Comparison of ENCODE assay signal across 9 cellular contexts in the genomic region with DNA sequence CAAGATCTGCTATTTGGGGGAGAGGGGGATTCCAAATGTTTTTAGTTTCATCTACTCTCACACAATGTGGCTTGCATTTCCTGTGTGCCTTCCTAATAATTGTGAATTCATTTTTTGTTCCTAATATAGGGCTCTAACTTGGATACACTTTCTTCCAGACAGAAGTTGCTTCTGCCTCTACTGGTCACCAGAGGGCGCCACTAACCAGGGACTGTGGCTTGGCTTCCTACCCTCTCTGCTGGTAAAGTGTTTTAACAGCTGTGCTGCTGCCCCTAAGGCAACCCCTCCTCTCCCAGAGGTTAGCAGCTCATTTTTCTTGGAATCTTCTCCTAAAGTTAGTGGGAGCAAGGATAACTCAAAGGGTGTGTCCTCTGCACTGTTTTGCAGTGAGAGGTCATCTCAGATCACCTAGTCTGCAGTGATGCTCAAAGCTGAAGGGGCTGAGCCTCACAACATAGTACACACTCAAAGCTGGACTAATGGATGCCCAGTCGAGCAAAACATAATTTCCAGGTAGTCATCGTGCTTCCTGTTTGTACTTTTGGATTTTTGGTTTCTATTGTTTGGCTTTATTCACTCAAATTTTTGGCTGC. TPM values are rescaled to one million over a fixed set of nuclear protein-coding genes. Genes with fewer than 3 reads are reported as not detected.
DNase-seq lines count a peak whose midpoint lies in the region; ATAC-seq, FAIRE-seq and TF ChIP-seq lines count a peak whose summit lies in the region.
"Had no signal": no experiment of that assay in that cellular context is flagged by ENCODE, and none has a peak within 500 bp of the region (broad histone marks: within the 10 kb centered on the region; RNA-seq: fewer than 3 reads in every experiment).

No MANE protein-coding gene starts in this region.

- BruUV-seq in HepG2 (replicated peaks; lab: Mats Ljungman, UMichigan), result no TSS peak

- H4K20me1 ChIP-seq in HepG2 (ENCODE audit: insufficient read depth, low read length), result no peaks in the 10 kb centered on the region

- no peak overlapping the region for H2AFZ ChIP-seq in HepG2 (ENCODE audit: low read length)

- WGBS in HepG2 (ENCODE audit: low lambda C conversion rate), result 0% methylated on average over 3 of the region's 3 CpGs

- peak; percentile 73 for TF ChIP-seq CTCF in HepG2 (CRISPR knock-in tag; IDR thresholded peaks at IDR 0.05)

- no peaks in the 10 kb centered on the region for H3K4me1 Mint-ChIP-seq in activated CD4-positive, alpha-beta memory T cell treated with anti-CD3 and anti-CD28 coated beads for 36 hours (ENCODE audit: low read depth)

- CTCF ChIA-PET in activated CD4-positive, alpha-beta memory T cell treated with anti-CD3 and anti-CD28 coated beads for 36 hours (lab: Charles Lee), result interaction anchor here (0.6 to 2.7 kb wide), 11 partner anchors 9 to 457 kb away, joined by 3 to 19 read pairs (median 4); no protein-coding TSS in a partner anchor
- CTCF ChIA-PET in HepG2 (lab: Yijun Ruan, JAX; ENCODE audit: low intra/inter-chr PET ratio, low total read pairs), result interaction anchor here (1.2 to 2.5 kb wide), 2 partner anchors 188 to 457 kb away, joined by 4 to 18 read pairs; no protein-coding TSS in a partner anchor

- peaks cover 8% of the 10 kb centered on the region for H3K27me3 Mint-ChIP-seq in activated CD4-positive, alpha-beta memory T cell treated with anti-CD3 and anti-CD28 coated beads for 36 hours

- H3K36me3 Mint-ChIP-seq in activated CD4-positive, alpha-beta memory T cell treated with anti-CD3 and anti-CD28 coated beads for 36 hours, result peaks cover 5% of the 10 kb centered on the region

- H3K27ac Mint-ChIP-seq in activated CD4-positive, alpha-beta memory T cell treated with anti-CD3 and anti-CD28 coated beads for 36 hours, result no peak overlapping the region

- no peaks in the 10 kb centered on the region for H3K79me2 ChIP-seq in HepG2 (ENCODE audit: insufficient read depth, low read length)

- no peak overlapping the region for H3K4me3 ChIP-seq in HepG2 (replicated peaks in 1 of 3; ENCODE audit: insufficient read depth in 1 of 3, low read depth in 2 of 3, low read length in 3 of 3)

- H3K4me2 ChIP-seq in HepG2 (ENCODE audit: low read depth, low read length), result no peak overlapping the region

- TF ChIP-seq POLR2A in HepG2 (IDR thresholded peaks at IDR 0.05; ENCODE audit: insufficient read depth in 1 of 2, low read depth in 2 of 2, low read length in 2 of 2) (no peak), GM12892 (IDR thresholded peaks at IDR 0.05; ENCODE audit: low read depth, low read length) (no peak)

- in situ Hi-C loops in HepG2 (cut with HindIII; ENCODE audit: extremely low pct_ligation_motif_present, low pct_unique_long_range_greater_than_20kb), result no loop called here

- no peak overlapping the region for H3K27ac ChIP-seq in HepG2 (ENCODE audit: extremely low read length, insufficient read depth, low read length)

- peak; percentile 23 for DNase-seq in EL
- DNase-seq in HuH-7.5 (ENCODE audit: low spot score), result peak; percentile 25
- peak; percentile 42 for DNase-seq in activated CD4-positive, alpha-beta memory T cell treated with anti-CD3 and anti-CD28 coated beads for 36 hours
- peak; percentile 26 for DNase-seq in HepG2 (ENCODE audit: low spot score)
- no peak for DNase-seq in GM12892 (ENCODE audit: insufficient read length)
- DNase-seq in head of caudate nucleus, result no peak
- DNase-seq in mucosa of gallbladder (ENCODE audit: low spot score), result no peak

- ATAC-seq in HepG2 (peak; percentile 88), GM21515 (IDR thresholded peaks at IDR 0.05; ENCODE audit: unreplicated experiment) (no peak)
- ATAC-seq: Right ventricle myocardium inferior had no signal

- H3K9me3 ChIP-seq in HepG2 (ENCODE audit: low read length), result no peaks in the 10 kb centered on the region; the same call in 1 of the 2 replicates

- POLR2A ChIA-PET in activated CD4-positive, alpha-beta memory T cell treated with anti-CD3 and anti-CD28 coated beads for 36 hours (lab: Charles Lee), result no interaction called here
- POLR2A ChIA-PET in HepG2 (lab: Yijun Ruan, JAX), result no interaction called here

- no peak overlapping the region for H3K9ac ChIP-seq in HepG2 (ENCODE audit: insufficient read depth, low read depth, low read length)

- H3K36me3 ChIP-seq in HepG2 (replicated peaks in 1 of 2; ENCODE audit: control insufficient read depth in 1 of 2, insufficient read depth in 2 of 2, low read length in 2 of 2), result no peaks in the 10 kb centered on the region

- no peak overlapping the region for H3K4me3 Mint-ChIP-seq in activated CD4-positive, alpha-beta memory T cell treated with anti-CD3 and anti-CD28 coated beads for 36 hours

- intact Hi-C loops in activated CD4-positive, alpha-beta memory T cell treated with anti-CD3 and anti-CD28 coated beads for 36 hours (cut with micrococcal nuclease), result loop anchor here (10.0 kb wide), 1 partner anchor 405 kb away; no protein-coding TSS in a partner anchor
- intact Hi-C loops in HepG2 (cut with micrococcal nuclease; ENCODE audit: unreplicated experiment), result loop anchor here (1.0 to 10.0 kb wide), 2 partner anchors 187 to 275 kb away; partner anchors contain the start of gene MMP15
- intact Hi-C loops in head of caudate nucleus (cut with DNase I), result no loop called here

- peaks cover 0 to 6% of the 10 kb centered on the region in 2 experiments; a peak in 2 of 5 replicates for H3K27me3 ChIP-seq in HepG2 (ENCODE audit: control insufficient read depth in 1 of 2, insufficient read depth in 2 of 2, low read length in 2 of 2)

- no peaks in the 10 kb centered on the region for H3K4me1 ChIP-seq in HepG2 (ENCODE audit: insufficient read depth, low read length)

- FAIRE-seq in HepG2 (lab: Jason Lieb, UNC) (peak; percentile 88), GM12892 (lab: Jason Lieb, UNC) (no peak)

- peak; percentile 66 for TF ChIP-seq RAD21 in HepG2 (CRISPR knock-in tag; IDR thresholded peaks at IDR 0.05)

- H3K9me3 Mint-ChIP-seq in activated CD4-positive, alpha-beta memory T cell treated with anti-CD3 and anti-CD28 coated beads for 36 hours, result peaks cover 15% of the 10 kb centered on the region

- no peak for TF ChIP-seq EP300 in HepG2 (IDR thresholded peaks at IDR 0.05; ENCODE audit: low read depth in 2 of 2, low read length in 2 of 2)
- TF ChIP-seq EP300 in HepG2 (CRISPR knock-in tag; IDR thresholded peaks at IDR 0.05; ENCODE audit: borderline replicate concordance), result no peak

TF ChIP-seq in HepG2, 621 proteins besides CTCF, POLR2A, EP300 and RAD21:
- TF ChIP-seq SMC3 (IDR thresholded peaks at IDR 0.05; ENCODE audit: low read length), result peak; percentile 80
- peak; percentile 52 for TF ChIP-seq XRCC5 (optimal IDR thresholded peaks at IDR 0.05; ENCODE audit: low read length)
- TF ChIP-seq, protein P1, sequence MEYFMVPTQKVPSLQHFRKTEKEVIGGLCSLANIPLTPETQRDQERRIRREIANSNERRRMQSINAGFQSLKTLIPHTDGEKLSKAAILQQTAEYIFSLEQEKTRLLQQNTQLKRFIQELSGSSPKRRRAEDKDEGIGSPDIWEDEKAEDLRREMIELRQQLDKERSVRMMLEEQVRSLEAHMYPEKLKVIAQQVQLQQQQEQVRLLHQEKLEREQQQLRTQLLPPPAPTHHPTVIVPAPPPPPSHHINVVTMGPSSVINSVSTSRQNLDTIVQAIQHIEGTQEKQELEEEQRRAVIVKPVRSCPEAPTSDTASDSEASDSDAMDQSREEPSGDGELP (IDR thresholded peaks at IDR 0.05; ENCODE audit: borderline replicate concordance, low read depth), result 0 out of 2 replicates have a peak, but pooled peaks have one; percentile 13
- peak; percentile 69 for TF ChIP-seq STAG1 (CRISPR knock-in tag; IDR thresholded peaks at IDR 0.05)
- TF ChIP-seq RFX5 (IDR thresholded peaks at IDR 0.05; ENCODE audit: low read depth, low read length), result no peak

RNA-seq across cellular contexts. Expression of gene PRSS54, which starts 5.0 kb away (rescaled TPM):
- not detected for total RNA-seq in activated CD4-positive, alpha-beta memory T cell treated with anti-CD3 and anti-CD28 coated beads for 36 hours
- not detected in 2 replicates for total RNA-seq in HepG2 (2016; rRNA removed; fragmentation: Illumina TruSeq; extraction: Trizol)
- not detected in 2 replicates for total RNA-seq in HepG2 (2016; cell fraction: cytosol; rRNA removed; fragmentation: Illumina TruSeq; extraction: Trizol; ENCODE audit: low read depth)
- not detected in 2 replicates for total RNA-seq in HepG2 (2016; cell fraction: insoluble cytoplasmic fraction; rRNA removed; fragmentation: Illumina TruSeq; extraction: Trizol)
- total RNA-seq in HepG2 (2016; cell fraction: membrane; rRNA removed; fragmentation: Illumina TruSeq; extraction: Trizol), result not detected in 2 replicates
- not detected in 2 replicates for total RNA-seq in HepG2 (2016; cell fraction: nucleus; rRNA removed; fragmentation: Illumina TruSeq; extraction: Trizol)
- polyA plus RNA-seq in HepG2 (2011; rRNA removed), result not detected in 2 replicates
- not detected in 2 replicates for polyA plus RNA-seq in HepG2 (2011; cell fraction: cytosol; rRNA removed)
- not detected in 2 replicates for polyA plus RNA-seq in HepG2 (2011; cell fraction: nucleus; rRNA removed)
- polyA plus RNA-seq in HepG2 (2012), result not detected in 2 replicates
- polyA plus RNA-seq in HepG2 (2016; cell fraction: cytosol; fragmentation: Illumina TruSeq; extraction: Trizol; ENCODE audit: low read depth), result not detected in 2 replicates
- polyA plus RNA-seq in HepG2 (2016; cell fraction: insoluble cytoplasmic fraction; fragmentation: Illumina TruSeq; extraction: Trizol; ENCODE audit: low read depth), result not detected in 2 replicates
- polyA plus RNA-seq in HepG2 (2016; cell fraction: membrane; fragmentation: Illumina TruSeq; extraction: Trizol; ENCODE audit: low read depth), result not detected in 2 replicates
- polyA plus RNA-seq in HepG2 (2016; cell fraction: nucleus; fragmentation: Illumina TruSeq; extraction: Trizol; ENCODE audit: insufficient read depth, low read depth), result not detected in 2 replicates
- polyA minus RNA-seq in HepG2 (2011; rRNA and poly(A)+ RNA removed; ENCODE audit: low replicate concordance), result not detected in 2 replicates
- polyA minus RNA-seq in HepG2 (2011; cell fraction: cytosol; rRNA and poly(A)+ RNA removed), result not detected in 2 replicates
- polyA minus RNA-seq in HepG2 (2011; cell fraction: nucleus; rRNA and poly(A)+ RNA removed), result not detected in 2 replicates
- polyA plus RNA-seq in GM12892 (2012; ENCODE audit: missing spikeins), result not detected
- not detected for total RNA-seq in mucosa of gallbladder
- total RNA-seq: Right ventricle myocardium inferior had no signal

Comparison
In these comparisons a context has a peak if more than half of its experiments do, and no peak if none do; other contexts are left out.
1. DNase-seq: peak in EL (single experiment), HuH-7.5 (single experiment), activated CD4-positive, alpha-beta memory T cell treated with anti-CD3 and anti-CD28 coated beads for 36 hours (single experiment) and HepG2 (single experiment); none in GM12892 (single experiment), head of caudate nucleus (0 of 42) and mucosa of gallbladder (single experiment).